23 cellular contexts compared by ENCODE assay signal in the genomic region with DNA sequence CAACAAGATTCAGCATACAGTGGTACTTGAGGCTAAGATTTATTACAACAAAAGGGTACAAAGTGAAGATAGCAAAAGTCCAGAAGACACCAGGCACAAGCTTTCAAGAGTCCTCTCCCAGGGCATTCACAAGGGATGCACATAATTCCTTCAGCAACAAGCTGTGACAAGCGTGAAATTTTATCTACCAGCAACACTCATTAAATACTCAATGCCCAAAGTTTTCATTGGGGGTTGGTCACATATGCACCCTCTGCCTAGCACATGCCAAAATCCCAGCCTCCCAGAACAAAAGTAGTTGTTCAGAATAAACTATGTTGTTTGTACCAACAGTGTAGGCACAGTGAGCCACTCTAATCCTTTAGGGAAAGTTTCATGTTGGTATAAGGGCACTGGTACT.
"Had no signal": no experiment of that assay in that cellular context is flagged by ENCODE, and none has a peak within 500 bp of the region (broad histone marks: within the 10 kb centered on the region; RNA-seq: fewer than 3 reads in every experiment).

No MANE protein-coding gene starts in this region.

- H3K27ac ChIP-seq: coronary artery, esophagus squamous epithelium, gastroesophageal sphincter, ovary, psoas muscle, right atrium auricular region, WERI-Rb-1 had no signal

- FAIRE-seq: TTC549 had no signal

- H3K4me1 ChIP-seq: esophagus squamous epithelium, gastroesophageal sphincter, right atrium auricular region had no signal

- H3K9me3 ChIP-seq: esophagus squamous epithelium, gastroesophageal sphincter, ovary, psoas muscle, right atrium auricular region had no signal

- H3K4me1 Mint-ChIP-seq: activated CD4-positive, alpha-beta T cell treated with anti-CD3 and anti-CD28 coated beads, Interleukin-2, amount 10 ng/mL, durations not matched to agents 7 days and 5 days had no signal

- H3K9me3 Mint-ChIP-seq: activated CD4-positive, alpha-beta T cell treated with anti-CD3 and anti-CD28 coated beads, Interleukin-2, amount 10 ng/mL, durations not matched to agents 7 days and 5 days; T-cell had no signal

- ATAC-seq: activated CD8-positive, alpha-beta T cell treated with anti-CD3 and anti-CD28 coated beads, Interleukin-2, amount 10 ng/mL, durations not matched to agents 7 days and 5 days; gastroesophageal sphincter; naive thymus-derived CD4-positive, alpha-beta T cell; psoas muscle; stimulated activated naive CD8-positive, alpha-beta T cell treated with anti-CD3 and anti-CD28 coated beads, Interleukin-15, Interleukin-2, amounts not matched to agents 100 U/mL and 50 U/mL, for 24 hours; T-cell had no signal

- H3K27me3 ChIP-seq: esophagus squamous epithelium, gastroesophageal sphincter, ovary, right atrium auricular region had no signal

- H3K27me3 Mint-ChIP-seq: activated CD4-positive, alpha-beta T cell treated with anti-CD3 and anti-CD28 coated beads, Interleukin-2, amount 10 ng/mL, durations not matched to agents 7 days and 5 days; activated naive CD8-positive, alpha-beta T cell treated with anti-CD3 and anti-CD28 coated beads for 36 hours; naive thymus-derived CD4-positive, alpha-beta T cell; T-cell had no signal

- H3K4me3 ChIP-seq: coronary artery, esophagus squamous epithelium, gastroesophageal sphincter, ovary, psoas muscle, right atrium auricular region had no signal

- DNase-seq: activated CD4-positive, alpha-beta T cell treated with anti-CD3 and anti-CD28 coated beads, Interleukin-2, amount 10 ng/mL, durations not matched to agents 7 days and 5 days; activated CD4-positive, CD25-positive, alpha-beta regulatory T cell treated with anti-CD3 and anti-CD28 coated beads, Interleukin-2, amount 50 U/mL, for 72 hours; activated CD8-positive, alpha-beta T cell treated with anti-CD3 and anti-CD28 coated beads, Interleukin-2, amount 10 ng/mL, durations not matched to agents 7 days and 5 days; activated naive CD4-positive, alpha-beta T cell; activated naive CD8-positive, alpha-beta T cell treated with anti-CD3 and anti-CD28 coated beads for 36 hours; activated T-cell treated with anti-CD3 and anti-CD28 coated beads, Interleukin-2, amount 50 U/mL, for 1 hour; cerebellar nuclear complex; esophagus squamous epithelium; head of caudate nucleus; hypothalamus; naive thymus-derived CD4-positive, alpha-beta T cell; ovary; psoas muscle; stimulated activated CD4-positive, alpha-beta T cell treated with anti-CD3 and anti-CD28 coated beads, Interleukin-12 subunit alpha, Interleukin-12 subunit beta, amount 100 ng/mL, for 4 hours; stimulated activated CD4-positive, alpha-beta T cell treated with anti-CD3 and anti-CD28 coated beads, Interleukin-4, amount 100 ng/mL, for 4 hours; stimulated activated naive CD8-positive, alpha-beta T cell treated with anti-CD3 and anti-CD28 coated beads, Interleukin-15, Interleukin-2, amounts not matched to agents 100 U/mL and 50 U/mL, for 24 hours; T-cell; WERI-Rb-1 had no signal

- H3K27ac Mint-ChIP-seq: activated CD4-positive, alpha-beta T cell treated with anti-CD3 and anti-CD28 coated beads, Interleukin-2, amount 10 ng/mL, durations not matched to agents 7 days and 5 days; activated CD8-positive, alpha-beta T cell treated with anti-CD3 and anti-CD28 coated beads, Interleukin-2, amount 10 ng/mL, durations not matched to agents 7 days and 5 days; activated naive CD8-positive, alpha-beta T cell treated with anti-CD3 and anti-CD28 coated beads for 36 hours; activated T-helper 2 cell treated with anti-CD3 and anti-CD28 coated beads, Interferon-gamma antibody, Interleukin-2, Interleukin-4, amounts not matched to agents 10 μg/mL and 5 μg/mL and 100 μg/mL, durations not matched to agents 14 hours and 24 hours and 36 hours; T-cell had no signal

- H3K36me3 ChIP-seq: ovary, WERI-Rb-1 had no signal

- H3K4me3 Mint-ChIP-seq: activated CD4-positive, alpha-beta T cell treated with anti-CD3 and anti-CD28 coated beads, Interleukin-2, amount 10 ng/mL, durations not matched to agents 7 days and 5 days; activated CD8-positive, alpha-beta T cell treated with anti-CD3 and anti-CD28 coated beads, Interleukin-2, amount 10 ng/mL, durations not matched to agents 7 days and 5 days; activated naive CD8-positive, alpha-beta T cell treated with anti-CD3 and anti-CD28 coated beads for 36 hours; naive thymus-derived CD4-positive, alpha-beta T cell; T-cell had no signal
